Comparison of ENCODE assay signal across 10 cellular contexts in the genomic region with DNA sequence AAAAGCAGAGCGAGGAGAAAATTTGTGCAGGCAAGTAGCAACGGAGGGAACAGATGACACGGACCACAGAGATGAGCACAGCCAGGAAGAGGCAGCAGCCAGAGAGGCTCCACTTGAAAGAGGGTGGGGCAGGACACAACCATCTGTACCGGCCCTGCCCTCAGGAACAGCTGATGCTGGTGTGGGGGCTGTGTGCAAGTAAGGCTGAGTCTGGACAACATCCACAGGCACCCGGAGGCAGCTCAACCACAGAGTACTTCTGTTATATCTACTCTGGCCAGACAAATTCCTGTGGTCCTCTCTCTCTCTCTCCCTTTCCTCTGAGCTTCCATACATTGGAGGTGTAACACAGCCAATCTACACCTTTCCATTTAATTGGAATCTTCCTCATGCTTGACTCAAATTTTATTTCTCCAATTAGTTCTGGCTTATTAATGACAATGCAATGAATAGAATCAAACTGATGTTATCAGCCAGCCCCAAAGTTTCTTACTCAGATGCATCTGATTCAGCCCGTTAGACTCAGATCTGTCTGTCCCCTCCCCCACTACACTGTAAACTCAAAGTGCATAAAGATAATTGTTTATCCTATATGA. TPM values are rescaled to one million over a fixed set of nuclear protein-coding genes. Genes with fewer than 3 reads are reported as not detected.
DNase-seq lines count a peak whose midpoint lies in the region; ATAC-seq and TF ChIP-seq lines count a peak whose summit lies in the region.
"Had no signal": no experiment of that assay in that cellular context is flagged by ENCODE, and none has a peak within 500 bp of the region (broad histone marks: within the 10 kb centered on the region; RNA-seq: fewer than 3 reads in every experiment).

No MANE protein-coding gene starts in this region.

- H3K27ac ChIP-seq in VCaP (peak overlapping the region; percentile 54; the same call in 1 of the 2 replicates), left ventricle myocardium inferior (replicated peaks) (peak overlapping the region; percentile 72)

- DNase-seq in left ventricle myocardium inferior = peak; percentile 83
- peak; percentile 68 for DNase-seq in stromal cell of bone marrow (ENCODE audit: low read depth)
- DNase-seq: natural killer cell had no signal

- no peaks in the 10 kb centered on the region for H3K36me3 ChIP-seq in left ventricle myocardium inferior

- peak overlapping the region; percentile 18 for H3K4me3 ChIP-seq in left ventricle myocardium inferior

- no peaks in the 10 kb centered on the region for H3K9me3 ChIP-seq in left ventricle myocardium inferior (replicated peaks)

- intact Hi-C loops in left ventricle myocardium inferior (cut with micrococcal nuclease) = no loop called here

- H3K4me1 ChIP-seq in left ventricle myocardium inferior = peaks cover 96% of the 10 kb centered on the region

- TF ChIP-seq CTCF in VCaP (conservative IDR thresholded peaks at IDR 0.05) (no peak), left ventricle myocardium inferior (IDR thresholded peaks at IDR 0.05; ENCODE audit: borderline replicate concordance) (no peak)

- peak; percentile 52 for ATAC-seq in HG03432 (IDR thresholded peaks at IDR 0.05; ENCODE audit: unreplicated experiment)
- no peak for ATAC-seq in GM21825 (IDR thresholded peaks at IDR 0.05; ENCODE audit: unreplicated experiment)
- ATAC-seq in GM19035 (IDR thresholded peaks at IDR 0.05; ENCODE audit: unreplicated experiment) = no peak
- ATAC-seq in HG02981 (IDR thresholded peaks at IDR 0.05; ENCODE audit: unreplicated experiment) = no peak
- no peak for ATAC-seq in HG03196 (IDR thresholded peaks at IDR 0.05; ENCODE audit: unreplicated experiment)
- ATAC-seq: HCT116, natural killer cell had no signal

- H3K27me3 ChIP-seq in left ventricle myocardium inferior (ENCODE audit: low read depth) = no peaks in the 10 kb centered on the region

RNA-seq across cellular contexts. Expression of gene KIF13A, which starts 24.9 kb away (rescaled TPM):
- total RNA-seq in left ventricle myocardium inferior = 85.7 TPM
